Comparison of ENCODE assay signal across 20 cellular contexts in the genomic region with DNA sequence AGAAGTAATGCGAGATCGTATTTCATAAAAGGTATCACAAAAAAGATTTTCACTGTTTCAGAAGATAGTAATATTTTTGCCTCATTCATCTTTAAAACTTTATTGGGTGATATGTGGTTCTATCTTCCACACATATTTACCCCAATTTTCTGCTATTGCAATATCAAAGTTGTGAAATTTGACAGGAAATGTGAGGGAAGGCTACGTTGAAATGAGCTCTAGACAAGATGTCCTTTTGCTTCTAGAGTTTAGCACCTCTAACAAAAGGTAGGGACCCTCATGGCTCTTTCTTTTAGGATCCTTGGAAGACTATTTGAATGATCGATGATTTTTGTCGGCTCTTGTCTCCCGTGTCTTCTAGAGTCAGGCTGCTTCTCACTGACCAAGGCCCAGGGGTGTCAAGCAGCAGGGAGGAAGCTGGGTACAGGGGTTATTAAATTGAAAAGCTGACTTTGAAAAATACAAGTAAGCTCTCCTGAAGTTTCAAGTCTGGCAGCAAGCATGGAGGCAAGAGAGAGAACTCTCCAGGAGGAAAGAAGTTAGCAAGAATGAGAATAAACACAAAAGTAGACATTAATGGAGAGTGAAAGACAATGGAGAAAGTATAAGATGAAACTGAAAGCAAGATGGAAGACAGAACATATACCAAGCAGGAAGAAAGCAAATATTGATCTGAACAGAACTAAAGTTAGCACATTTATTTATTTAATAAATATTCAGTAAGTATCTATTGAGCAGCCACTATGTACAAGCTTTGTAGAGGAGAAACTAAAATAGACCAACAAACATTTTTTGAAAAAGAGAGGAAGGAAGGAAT.
A peak's percentile ranks its signal among the peaks of the same experiment; 100 is the strongest.
DNase-seq lines count a peak whose midpoint lies in the region; ATAC-seq, FAIRE-seq and TF ChIP-seq lines count a peak whose summit lies in the region.
"Had no signal": no experiment of that assay in that cellular context is flagged by ENCODE, and none has a peak within 500 bp of the region (broad histone marks: within the 10 kb centered on the region; RNA-seq: fewer than 3 reads in every experiment).

No MANE protein-coding gene starts in this region.

- in situ Hi-C loops in GM12878 (cut with MboI), result no loop called here

- peaks cover 10% of the 10 kb centered on the region for H3K4me1 Mint-ChIP-seq in activated naive CD4-positive, alpha-beta T cell treated with anti-CD3 and anti-CD28 coated beads, Interleukin-2, amount 10 ng/mL, durations not matched to agents 7 days and 5 days
- peaks cover 59% of the 10 kb centered on the region for H3K4me1 Mint-ChIP-seq in stimulated activated naive CD8-positive, alpha-beta T cell treated with anti-CD3 and anti-CD28 coated beads, Interleukin-15, amount 100 ng/mL, for 72 hours
- H3K4me1 Mint-ChIP-seq in progenitor cell of endocrine pancreas (ENCODE audit: low read depth), result no peaks in the 10 kb centered on the region

- H3K27me3 ChIP-seq in GM12878 (replicated peaks in 1 of 2; ENCODE audit: control insufficient read depth in 2 of 2, insufficient read depth in 2 of 2, low read length in 1 of 2), result no peaks in the 10 kb centered on the region
- H3K27me3 ChIP-seq: esophagus squamous epithelium, ovary had no signal

- no peak for TF ChIP-seq RAD21 in GM12878 (IDR thresholded peaks at IDR 0.05; ENCODE audit: insufficient read depth, low read depth, low read length)

- H3K36me3 Mint-ChIP-seq in activated naive CD4-positive, alpha-beta T cell treated with anti-CD3 and anti-CD28 coated beads, Interleukin-2, amount 10 ng/mL, durations not matched to agents 7 days and 5 days, result peaks cover 18% of the 10 kb centered on the region
- H3K36me3 Mint-ChIP-seq in progenitor cell of endocrine pancreas (ENCODE audit: insufficient read depth), result no peaks in the 10 kb centered on the region

- H3K9me3 ChIP-seq in GM12878 (replicated peaks; ENCODE audit: control insufficient read depth, insufficient read depth, low read length), result no peaks in the 10 kb centered on the region
- H3K9me3 ChIP-seq: esophagus squamous epithelium, ovary had no signal

- H3K79me2 ChIP-seq in GM12878 (ENCODE audit: control insufficient read depth, insufficient read depth, low read length), result no peaks in the 10 kb centered on the region

- POLR2A ChIA-PET in GM12878 (lab: Charles Lee), result no interaction called here

- TF ChIP-seq CTCF in GM12878 (IDR thresholded peaks at IDR 0.05 in 2 of 3, conservative IDR thresholded peaks at IDR 0.05 in 1 of 3; ENCODE audit: control insufficient read depth in 2 of 3, extremely low read depth in 1 of 3, insufficient read depth in 1 of 3, low read depth in 3 of 3, low read length in 3 of 3), result no peak
- no peak for TF ChIP-seq CTCF in progenitor cell of endocrine pancreas (IDR thresholded peaks at IDR 0.05; ENCODE audit: unreplicated experiment)

- H3K27me3 Mint-ChIP-seq in activated naive CD4-positive, alpha-beta T cell treated with anti-CD3 and anti-CD28 coated beads, Interleukin-2, amount 10 ng/mL, durations not matched to agents 7 days and 5 days, result no peaks in the 10 kb centered on the region
- H3K27me3 Mint-ChIP-seq in stimulated activated naive CD8-positive, alpha-beta T cell treated with anti-CD3 and anti-CD28 coated beads, Interleukin-15, amount 100 ng/mL, for 72 hours, result no peaks in the 10 kb centered on the region
- no peaks in the 10 kb centered on the region for H3K27me3 Mint-ChIP-seq in progenitor cell of endocrine pancreas
- H3K27me3 Mint-ChIP-seq: activated B cell treated with CpG ODN at 0.5 μM for 24 hours, T-helper 17 cell had no signal

- CTCF ChIA-PET in activated naive CD4-positive, alpha-beta T cell treated with anti-CD3 and anti-CD28 coated beads, Interleukin-2, amount 10 ng/mL, durations not matched to agents 7 days and 5 days (lab: Charles Lee), result interaction anchor here (0.6 to 1.7 kb wide), 5 partner anchors 10 to 187 kb away, joined by 3 to 5 read pairs (median 3); no protein-coding TSS in a partner anchor
- CTCF ChIA-PET in GM12878 (lab: Yijun Ruan, JAX), result interaction anchor here (1.7 kb wide), 1 partner anchor 8 kb away, joined by 4 read pairs; no protein-coding TSS in a partner anchor

- TF ChIP-seq EP300 in GM12878 (IDR thresholded peaks at IDR 0.05; ENCODE audit: borderline replicate concordance in 1 of 2, control insufficient read depth in 1 of 2, low read depth in 2 of 2, low read length in 2 of 2), result no peak

- no peak for DNase-seq in activated naive CD4-positive, alpha-beta T cell treated with anti-CD3 and anti-CD28 coated beads, Interleukin-2, amount 10 ng/mL, durations not matched to agents 7 days and 5 days
- no peak for DNase-seq in activated naive CD4-positive, alpha-beta T cell treated with anti-CD3 and anti-CD28 coated beads, Interleukin-2, amount 50 U/mL, for 16 hours
- DNase-seq in NOMO-1 (lab: John Stamatoyannopoulos, UW; ENCODE audit: unreplicated experiment in 2 of 2), result peak; percentile 30 to 48
- no peak for DNase-seq in GM12878 (ENCODE audit: low read depth, low spot score)
- DNase-seq in stimulated activated naive CD8-positive, alpha-beta T cell treated with anti-CD3 and anti-CD28 coated beads, Interleukin-15, amount 100 ng/mL, for 72 hours, result no peak
- DNase-seq in NCI-H146 treated with DMSO at 0.1 percent for 48 hours (lab: John Stamatoyannopoulos, UW; ENCODE audit: unreplicated experiment), result no peak
- no peak for DNase-seq in progenitor cell of endocrine pancreas (ENCODE audit: low spot score, unreplicated experiment)
- DNase-seq: activated B cell treated with CpG ODN at 0.5 μM for 24 hours; amygdala; caudate nucleus; effector CD4-positive, alpha-beta T cell; esophagus squamous epithelium; NCI-H2081 treated with DMSO at 0.1 percent for 48 hours; ovary; substantia nigra; T-helper 17 cell had no signal

- no peak overlapping the region for H3K4me2 ChIP-seq in GM12878 (ENCODE audit: control insufficient read depth, insufficient read depth)

- peak overlapping the region; percentile 1; the same call in 1 of the 2 replicates for H2AFZ ChIP-seq in GM12878 (ENCODE audit: control insufficient read depth, low read depth, low read length)

- SMC1A ChIA-PET in GM12878 (lab: Charles Lee; ENCODE audit: uncharacterized antibody, unreplicated experiment), result interaction anchor here (0.7 to 1.0 kb wide), 3 partner anchors 14 to 57 kb away, joined by 3 to 4 read pairs (median 4); no protein-coding TSS in a partner anchor

- peaks cover 5% of the 10 kb centered on the region for H3K9me3 Mint-ChIP-seq in activated naive CD4-positive, alpha-beta T cell treated with anti-CD3 and anti-CD28 coated beads, Interleukin-2, amount 10 ng/mL, durations not matched to agents 7 days and 5 days
- peaks cover 19 to 34% of the 10 kb centered on the region in 2 donors for H3K9me3 Mint-ChIP-seq in stimulated activated naive CD8-positive, alpha-beta T cell treated with anti-CD3 and anti-CD28 coated beads, Interleukin-15, amount 100 ng/mL, for 72 hours
- peaks cover 8% of the 10 kb centered on the region for H3K9me3 Mint-ChIP-seq in progenitor cell of endocrine pancreas (ENCODE audit: low read depth)

- H4K20me1 ChIP-seq in GM12878 (ENCODE audit: control insufficient read depth, insufficient read depth), result no peaks in the 10 kb centered on the region

- BruUV-seq in GM12878 (replicated peaks; lab: Mats Ljungman, UMichigan), result no TSS peak

- no peaks in the 10 kb centered on the region for H3K36me3 ChIP-seq in GM12878 (ENCODE audit: control insufficient read depth in 2 of 2, insufficient read depth in 2 of 2, low read length in 1 of 2)
- H3K36me3 ChIP-seq: esophagus squamous epithelium, ovary had no signal

- no peak overlapping the region for H3K9ac ChIP-seq in GM12878 (ENCODE audit: control insufficient read depth, insufficient read depth, low read length)

- H3K27ac Mint-ChIP-seq in activated naive CD4-positive, alpha-beta T cell treated with anti-CD3 and anti-CD28 coated beads, Interleukin-2, amount 10 ng/mL, durations not matched to agents 7 days and 5 days, result peak overlapping the region; percentile 92
- H3K27ac Mint-ChIP-seq in stimulated activated naive CD8-positive, alpha-beta T cell treated with anti-CD3 and anti-CD28 coated beads, Interleukin-15, amount 100 ng/mL, for 72 hours, result peak overlapping the region; percentile 94 to 96
- no peak overlapping the region for H3K27ac Mint-ChIP-seq in progenitor cell of endocrine pancreas
- H3K27ac Mint-ChIP-seq: activated B cell treated with CpG ODN at 0.5 μM for 24 hours, T-helper 17 cell had no signal

- 90% methylated on average over 6 of the region's 6 CpGs for WGBS in GM12878 (ENCODE audit: insufficient coverage, insufficient replicate concordance, low lambda C conversion rate, missing lambda C conversion rate)

- peak overlapping the region; percentile 32 for H3K4me3 Mint-ChIP-seq in activated naive CD4-positive, alpha-beta T cell treated with anti-CD3 and anti-CD28 coated beads, Interleukin-2, amount 10 ng/mL, durations not matched to agents 7 days and 5 days
- H3K4me3 Mint-ChIP-seq in stimulated activated naive CD8-positive, alpha-beta T cell treated with anti-CD3 and anti-CD28 coated beads, Interleukin-15, amount 100 ng/mL, for 72 hours, result peak overlapping the region; percentile 72 to 73
- no peak overlapping the region for H3K4me3 Mint-ChIP-seq in progenitor cell of endocrine pancreas (ENCODE audit: low read depth)
- H3K4me3 Mint-ChIP-seq: activated B cell treated with CpG ODN at 0.5 μM for 24 hours, T-helper 17 cell had no signal

- intact Hi-C loops in GM12878 (cut with micrococcal nuclease; ENCODE audit: unreplicated experiment), result no loop called here

- no peak overlapping the region for H3K27ac ChIP-seq in GM12878 (ENCODE audit: control insufficient read depth, insufficient read depth)
- H3K27ac ChIP-seq: esophagus squamous epithelium, ovary had no signal

- ATAC-seq in GM12878, result no peak
- no peak for ATAC-seq in stimulated activated naive CD8-positive, alpha-beta T cell treated with anti-CD3 and anti-CD28 coated beads, Interleukin-15, amount 100 ng/mL, for 72 hours
- no peak for ATAC-seq in HG03457 (IDR thresholded peaks at IDR 0.05; ENCODE audit: unreplicated experiment)
- ATAC-seq: Right ventricle myocardium inferior, sciatic nerve, T-helper 17 cell had no signal

- H3K4me3 ChIP-seq in GM12878, result no peak overlapping the region
- H3K4me3 ChIP-seq: esophagus squamous epithelium, ovary had no signal

- FAIRE-seq in GM12878 (lab: Jason Lieb, UNC), result no peak
- FAIRE-seq: urothelium cell line had no signal

- H3K4me1 ChIP-seq in GM12878 (ENCODE audit: control insufficient read depth, insufficient read depth, low read length), result no peaks in the 10 kb centered on the region
- H3K4me1 ChIP-seq: esophagus squamous epithelium had no signal

- no peak for TF ChIP-seq POLR2A in GM12878 (IDR thresholded peaks at IDR 0.05; ENCODE audit: low read depth, low read length)

- RAD21 ChIA-PET in GM12878 (lab: Charles Lee; ENCODE audit: unreplicated experiment), result interaction anchor here (1.1 kb wide), 1 partner anchor 56 kb away, joined by 3 read pairs; no protein-coding TSS in a partner anchor

Comparison
In these comparisons a context has a peak if more than half of its experiments do, and no peak if none do; other contexts are left out.
1. DNase-seq: peak in NOMO-1 (2 of 2); none in activated naive CD4-positive, alpha-beta T cell treated with anti-CD3 and anti-CD28 coated beads, Interleukin-2, amount 10 ng/mL, durations not matched to agents 7 days and 5 days (single experiment), activated naive CD4-positive, alpha-beta T cell treated with anti-CD3 and anti-CD28 coated beads, Interleukin-2, amount 50 U/mL, for 16 hours (single experiment), GM12878 (single experiment), stimulated activated naive CD8-positive, alpha-beta T cell treated with anti-CD3 and anti-CD28 coated beads, Interleukin-15, amount 100 ng/mL, for 72 hours (0 of 2), NCI-H146 treated with DMSO at 0.1 percent for 48 hours (single experiment) and progenitor cell of endocrine pancreas (single experiment).